In genomic region chr17:64580384-64581307, GRCh38 we compare ENCODE assay signal across 14 cellular contexts.
DNase-seq lines count a peak whose midpoint lies in the region; ATAC-seq and TF ChIP-seq lines count a peak whose summit lies in the region.
"Had no signal": no experiment of that assay in that cellular context is flagged by ENCODE, and none has a peak within 500 bp of the region (broad histone marks: within the 10 kb centered on the region; RNA-seq: fewer than 3 reads in every experiment).

No MANE protein-coding gene starts in this region.

- POLR2A ChIA-PET in CD8-positive, alpha-beta T cell (lab: Charles Lee), result interaction anchor here (1.0 kb wide), 1 partner anchor 10 kb away, joined by 3 read pairs; no protein-coding TSS in a partner anchor
- POLR2A ChIA-PET in A673 (lab: Charles Lee; ENCODE audit: low non-redundant PET), result no interaction called here

- H3K4me1 Mint-ChIP-seq in CD8-positive, alpha-beta T cell (ENCODE audit: low read depth), result peaks cover 6% of the 10 kb centered on the region
- H3K4me1 Mint-ChIP-seq in HFFc6 (ENCODE audit: low read depth) (peaks cover 39% of the 10 kb centered on the region), immature natural killer cell (no peaks in the 10 kb centered on the region)
- peaks cover 25% of the 10 kb centered on the region for H3K4me1 Mint-ChIP-seq in activated T-cell treated with anti-CD3 and anti-CD28 coated beads, Interleukin-2, amount 50 U/mL, for 72 hours (ENCODE audit: low read depth)

- no peak overlapping the region for H3K27ac ChIP-seq in CD8-positive, alpha-beta T cell (ENCODE audit: low read depth, low read length)
- H3K27ac ChIP-seq in A673 (ENCODE audit: low read depth, low read length, poor library complexity, severe bottlenecking) (no peak overlapping the region), prostate gland (no peak overlapping the region)
- H3K27ac ChIP-seq: tibial nerve had no signal

- intact Hi-C loops in CD8-positive, alpha-beta T cell (cut with DNase I, micrococcal nuclease), result no loop called here
- intact Hi-C loops in A673 (cut with micrococcal nuclease; ENCODE audit: unreplicated experiment), result no loop called here
- intact Hi-C loops in prostate gland (cut with DNase I), result no loop called here

- H3K36me3 ChIP-seq in CD8-positive, alpha-beta T cell (ENCODE audit: insufficient read depth, low read length), result peaks cover 19% of the 10 kb centered on the region
- H3K36me3 ChIP-seq in A673 (ENCODE audit: insufficient read depth, low read length, poor library complexity, severe bottlenecking), result peaks cover 10% of the 10 kb centered on the region
- H3K36me3 ChIP-seq in prostate gland, result no peaks in the 10 kb centered on the region

- CTCF ChIA-PET in CD8-positive, alpha-beta T cell (lab: Charles Lee), result interaction anchor here (1.2 kb wide), 1 partner anchor 128 kb away, joined by 3 read pairs; no protein-coding TSS in a partner anchor
- CTCF ChIA-PET in A673 (lab: Charles Lee), result no interaction called here

- H3K9me3 Mint-ChIP-seq in CD8-positive, alpha-beta T cell, result no peaks in the 10 kb centered on the region
- no peaks in the 10 kb centered on the region for H3K9me3 Mint-ChIP-seq in HFFc6
- no peaks in the 10 kb centered on the region for H3K9me3 Mint-ChIP-seq in activated T-cell treated with anti-CD3 and anti-CD28 coated beads, Interleukin-2, amount 50 U/mL, for 72 hours
- H3K9me3 Mint-ChIP-seq in immature natural killer cell, result no peaks in the 10 kb centered on the region

- WGBS in prostate gland, result 72% methylated on average over 7 of the region's 7 CpGs

- no TSS peak for BruUV-seq in A673 (replicated peaks; lab: Mats Ljungman, UMichigan)

- TF ChIP-seq POLR2A in prostate gland (IDR thresholded peaks at IDR 0.05), result no peak

- H3K4me3 ChIP-seq in CD8-positive, alpha-beta T cell (ENCODE audit: low read depth, low read length), result no peak overlapping the region
- H3K4me3 ChIP-seq in A673 (ENCODE audit: low read depth, low read length, poor library complexity, severe bottlenecking) (no peak overlapping the region), prostate gland (no peak overlapping the region)
- H3K4me3 ChIP-seq: tibial nerve had no signal

- H3K9me3 ChIP-seq in CD8-positive, alpha-beta T cell (ENCODE audit: low read length), result no peaks in the 10 kb centered on the region
- H3K9me3 ChIP-seq in A673 (ENCODE audit: low read depth, low read length, poor library complexity, severe bottlenecking) (no peaks in the 10 kb centered on the region), prostate gland (no peaks in the 10 kb centered on the region)
- H3K9me3 ChIP-seq: tibial nerve had no signal

- H3K4me3 Mint-ChIP-seq in CD8-positive, alpha-beta T cell, result no peak overlapping the region
- H3K4me3 Mint-ChIP-seq in HFFc6 (peak overlapping the region; percentile 35), immature natural killer cell (no peak overlapping the region)
- H3K4me3 Mint-ChIP-seq in activated T-cell treated with anti-CD3 and anti-CD28 coated beads, Interleukin-2, amount 50 U/mL, for 72 hours, result peak overlapping the region; percentile 53 to 76

- no peaks in the 10 kb centered on the region for H3K4me1 ChIP-seq in CD8-positive, alpha-beta T cell (ENCODE audit: insufficient read depth, low read length)
- H3K4me1 ChIP-seq in A673 (ENCODE audit: insufficient read depth, low read length, poor library complexity, severe bottlenecking) (no peaks in the 10 kb centered on the region), prostate gland (replicated peaks) (peaks cover 2% of the 10 kb centered on the region)
- H3K4me1 ChIP-seq: tibial nerve had no signal

- H3K27me3 Mint-ChIP-seq in CD8-positive, alpha-beta T cell (ENCODE audit: low read depth), result no peaks in the 10 kb centered on the region
- H3K27me3 Mint-ChIP-seq in HFFc6 (ENCODE audit: insufficient read depth) (peaks cover 9% of the 10 kb centered on the region), immature natural killer cell (ENCODE audit: low read depth in 3 of 3) (peaks cover 0 to 4% (median 1%) of the 10 kb centered on the region in 3 donors)
- H3K27me3 Mint-ChIP-seq in activated T-cell treated with anti-CD3 and anti-CD28 coated beads, Interleukin-2, amount 50 U/mL, for 72 hours (ENCODE audit: low read depth), result no peaks in the 10 kb centered on the region

- DNase-seq in CD8-positive, alpha-beta T cell, result no peak
- peak; percentile 16 for DNase-seq in HFFc6
- peak; percentile 18 to 23 for DNase-seq in activated T-cell treated with anti-CD3 and anti-CD28 coated beads, Interleukin-2, amount 50 U/mL, for 72 hours
- DNase-seq in immature natural killer cell, result no peak
- DNase-seq in A673 (ENCODE audit: low spot score), result no peak
- no peak for DNase-seq in prostate gland (ENCODE audit: low spot score)
- DNase-seq: central memory CD4-positive, alpha-beta T cell; DMS153; KG1 had no signal

- H3K27me3 ChIP-seq in CD8-positive, alpha-beta T cell (ENCODE audit: insufficient read depth, low read length), result no peaks in the 10 kb centered on the region
- H3K27me3 ChIP-seq in A673 (replicated peaks; ENCODE audit: insufficient read depth, low read depth, low read length, poor library complexity) (no peaks in the 10 kb centered on the region), prostate gland (replicated peaks; ENCODE audit: insufficient read depth) (no peaks in the 10 kb centered on the region)
- H3K27me3 ChIP-seq: tibial nerve had no signal

- ATAC-seq in CD8-positive, alpha-beta T cell, result no peak
- ATAC-seq in activated T-cell treated with anti-CD3 and anti-CD28 coated beads, Interleukin-2, amount 50 U/mL, for 72 hours (replicated peaks in 1 of 2), result peak; percentile 92 to 93
- ATAC-seq in GM18870 (IDR thresholded peaks at IDR 0.05; ENCODE audit: unreplicated experiment) (no peak), GM19035 (IDR thresholded peaks at IDR 0.05; ENCODE audit: unreplicated experiment) (no peak)
- ATAC-seq: esophagus mucosa, sciatic nerve had no signal

- no peak for TF ChIP-seq CTCF in CD8-positive, alpha-beta T cell (IDR thresholded peaks at IDR 0.05)
- TF ChIP-seq CTCF in HFFc6 (IDR thresholded peaks at IDR 0.05) (no peak), A673 (conservative IDR thresholded peaks at IDR 0.05; ENCODE audit: low read depth, low read length) (no peak), prostate gland (IDR thresholded peaks at IDR 0.05) (no peak)

- peaks cover 66% of the 10 kb centered on the region for H3K36me3 Mint-ChIP-seq in CD8-positive, alpha-beta T cell
- H3K36me3 Mint-ChIP-seq in HFFc6 (ENCODE audit: low read depth) (peaks cover 43% of the 10 kb centered on the region), immature natural killer cell (peaks cover 16 to 30% (median 22%) of the 10 kb centered on the region in 3 donors)
- peaks cover 5 to 8% of the 10 kb centered on the region in 2 donors for H3K36me3 Mint-ChIP-seq in activated T-cell treated with anti-CD3 and anti-CD28 coated beads, Interleukin-2, amount 50 U/mL, for 72 hours (ENCODE audit: insufficient read depth in 2 of 2)

- H3K27ac Mint-ChIP-seq in CD8-positive, alpha-beta T cell, result peak overlapping the region; percentile 25
- H3K27ac Mint-ChIP-seq in HFFc6 (peak overlapping the region; percentile 82), immature natural killer cell (peak overlapping the region in 5 of 6 donors; percentile 11 to 69 (median 51))
- peak overlapping the region; percentile 95 for H3K27ac Mint-ChIP-seq in activated T-cell treated with anti-CD3 and anti-CD28 coated beads, Interleukin-2, amount 50 U/mL, for 72 hours

Comparison
In these comparisons a context has a peak if more than half of its experiments do, and no peak if none do; other contexts are left out.
1. ATAC-seq: peak in activated T-cell treated with anti-CD3 and anti-CD28 coated beads, Interleukin-2, amount 50 U/mL, for 72 hours (2 of 2); none in CD8-positive, alpha-beta T cell (single experiment), GM18870 (single experiment) and GM19035 (single experiment).
2. DNase-seq: peak in HFFc6 (single experiment) and activated T-cell treated with anti-CD3 and anti-CD28 coated beads, Interleukin-2, amount 50 U/mL, for 72 hours (2 of 2); none in CD8-positive, alpha-beta T cell (0 of 7), immature natural killer cell (0 of 3), A673 (single experiment) and prostate gland (single experiment).
3. H3K27ac Mint-ChIP-seq: peak in every context shown above with its lines; median percentile 95 in activated T-cell treated with anti-CD3 and anti-CD28 coated beads, Interleukin-2, amount 50 U/mL, for 72 hours; 82 in HFFc6; 51 in immature natural killer cell; 25 in CD8-positive, alpha-beta T cell.
4. H3K4me3 Mint-ChIP-seq: peak in HFFc6 (single experiment) and activated T-cell treated with anti-CD3 and anti-CD28 coated beads, Interleukin-2, amount 50 U/mL, for 72 hours (2 of 2); none in CD8-positive, alpha-beta T cell (single experiment) and immature natural killer cell (0 of 5).